ENCODE assay signal across 8 cellular contexts in genomic region chr17:17439971-17440843, GRCh38.
A peak's percentile ranks its signal among the peaks of the same experiment; 100 is the strongest.
DNase-seq lines count a peak whose midpoint lies in the region; ATAC-seq and TF ChIP-seq lines count a peak whose summit lies in the region.

No MANE protein-coding gene starts in this region.

- ATAC-seq in HG03025 (IDR thresholded peaks at IDR 0.05; ENCODE audit: low FRiP score, unreplicated experiment) (no peak), GM21526 (IDR thresholded peaks at IDR 0.05; ENCODE audit: low FRiP score, unreplicated experiment) (no peak)

- peak overlapping the region; percentile 16 for H3K27ac ChIP-seq in angular gyrus (ENCODE audit: low read depth, low read length)

- DNase-seq in NCI-H1694 (lab: John Stamatoyannopoulos, UW) (peak; percentile 97), T-helper 2 cell (peak; percentile 43 to 66 (median 60)), iPS-NIHi11 (ENCODE audit: low spot score) (peak; percentile 76)
- DNase-seq in stimulated activated CD4-positive, alpha-beta T cell treated with anti-CD3 and anti-CD28 coated beads, Interleukin-2, amount 100 ng/mL, for 24 hours: peak; percentile 80 to 84

- peak; percentile 88 for TF ChIP-seq CTCF in GM12872 (IDR thresholded peaks at IDR 0.05; ENCODE audit: insufficient read depth, low read depth, low read length)
